ENCODE assay signal across 8 cellular contexts in the genomic region with DNA sequence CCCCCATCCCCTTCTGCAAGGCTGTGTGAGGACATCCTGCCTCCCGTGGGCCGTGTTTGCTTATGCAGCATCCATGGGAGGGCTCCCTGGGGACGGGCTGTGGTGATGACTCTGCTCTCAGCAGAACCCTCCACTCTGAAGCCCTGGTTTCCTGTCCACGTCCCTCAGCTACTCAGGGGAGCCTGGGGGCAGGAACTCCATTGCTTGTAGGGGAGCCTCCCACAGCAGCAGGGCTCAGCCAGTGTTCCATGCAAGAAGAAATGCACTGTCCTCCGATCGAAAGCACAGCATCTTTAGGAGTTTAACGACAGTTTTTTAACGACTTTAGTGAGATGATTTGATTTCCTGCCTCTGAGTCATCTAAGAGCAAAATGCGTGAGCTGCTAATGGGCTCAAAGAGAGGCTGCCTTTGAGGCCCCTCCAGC. TPM values are rescaled to one million over a fixed set of nuclear protein-coding genes. Genes with fewer than 3 reads are reported as not detected.
DNase-seq lines count a peak whose midpoint lies in the region; ATAC-seq and TF ChIP-seq lines count a peak whose summit lies in the region.
"Had no signal": no experiment of that assay in that cellular context is flagged by ENCODE, and none has a peak within 500 bp of the region (broad histone marks: within the 10 kb centered on the region; RNA-seq: fewer than 3 reads in every experiment).

No MANE protein-coding gene starts in this region.

- H3K36me3 ChIP-seq in SK-N-MC (ENCODE audit: insufficient read depth, low read length) (no peaks in the 10 kb centered on the region), ovary (no peaks in the 10 kb centered on the region)

- H3K36me3 Mint-ChIP-seq in memory B cell: peaks cover 19% of the 10 kb centered on the region
- no peaks in the 10 kb centered on the region for H3K36me3 Mint-ChIP-seq in Calu3 (ENCODE audit: insufficient read depth, unreplicated experiment)
- H3K36me3 Mint-ChIP-seq: mesothelial cell of epicardium had no signal

- TF ChIP-seq CTCF in Calu3 (IDR thresholded peaks at IDR 0.05; ENCODE audit: unreplicated experiment) (no peak), ovary (IDR thresholded peaks at IDR 0.05) (no peak)

- no TSS peak for BruUV-seq in Calu3 (replicated peaks; lab: Mats Ljungman, UMichigan)

- TF ChIP-seq POLR2A in ovary (IDR thresholded peaks at IDR 0.05): no peak

- H3K9me3 Mint-ChIP-seq in memory B cell: no peaks in the 10 kb centered on the region
- H3K9me3 Mint-ChIP-seq in Calu3 (ENCODE audit: low read depth, unreplicated experiment): no peaks in the 10 kb centered on the region
- H3K9me3 Mint-ChIP-seq: mesothelial cell of epicardium had no signal

- peaks cover 3% of the 10 kb centered on the region for H3K4me1 ChIP-seq in ovary (ENCODE audit: insufficient read depth)

- H3K27ac Mint-ChIP-seq in memory B cell (no peak overlapping the region), Calu3 (ENCODE audit: unreplicated experiment) (no peak overlapping the region)
- H3K27ac Mint-ChIP-seq: mesothelial cell of epicardium had no signal

- CTCF ChIA-PET in Calu3 (lab: Charles Lee): no interaction called here

- no peaks in the 10 kb centered on the region for H3K9me3 ChIP-seq in SK-N-MC (ENCODE audit: low read depth, low read length)
- no peaks in the 10 kb centered on the region for H3K9me3 ChIP-seq in ovary

- intact Hi-C loops in Calu3 (cut with micrococcal nuclease; ENCODE audit: unreplicated experiment): no loop called here
- intact Hi-C loops in ovary (cut with DNase I): no loop called here

- no peak for TF ChIP-seq EP300 in ovary (IDR thresholded peaks at IDR 0.05)

- H3K27ac ChIP-seq in SK-N-MC: no peak overlapping the region
- no peak overlapping the region for H3K27ac ChIP-seq in ovary

- no peak overlapping the region for H3K4me3 Mint-ChIP-seq in memory B cell
- H3K4me3 Mint-ChIP-seq in Calu3 (ENCODE audit: low read depth, unreplicated experiment): no peak overlapping the region
- H3K4me3 Mint-ChIP-seq: mesothelial cell of epicardium had no signal

- peaks cover 31% of the 10 kb centered on the region for H3K4me1 Mint-ChIP-seq in memory B cell
- no peaks in the 10 kb centered on the region for H3K4me1 Mint-ChIP-seq in Calu3 (ENCODE audit: low read depth, unreplicated experiment)

- no peak overlapping the region for H3K9ac ChIP-seq in SK-N-MC (ENCODE audit: insufficient read length)

- WGBS in ovary, 3 donors: 57 to 60% (median 59%) methylated on average over 9 of the region's 9 CpGs

- no peaks in the 10 kb centered on the region for H3K27me3 ChIP-seq in ovary

- H3K4me3 ChIP-seq in SK-N-MC (no peak overlapping the region), ovary (no peak overlapping the region)

- peak; percentile 59 for ATAC-seq in memory B cell (ENCODE audit: low read depth)

- DNase-seq in GM04503 (ENCODE audit: low read depth) (peak; percentile 36), GOT3 (lab: John Stamatoyannopoulos, UW) (peak; percentile 43), SK-N-MC (ENCODE audit: low read depth, low spot score) (peak; percentile 86), memory B cell (ENCODE audit: low spot score in 2 of 2) (no peak), C1 segment of cervical spinal cord (lab: John Stamatoyannopoulos, UW) (no peak), Calu3 (no peak), ovary (no peak)

- H3K27me3 Mint-ChIP-seq in memory B cell: no peaks in the 10 kb centered on the region
- H3K27me3 Mint-ChIP-seq in Calu3 (ENCODE audit: unreplicated experiment): peaks cover 47% of the 10 kb centered on the region

RNA-seq across cellular contexts. Expression of gene KCNAB2, which starts 8.3 kb away (rescaled TPM):
- total RNA-seq in Calu3 (2022): 3.6 and 4.7 TPM in 2 replicates
- total RNA-seq in ovary: 10 to 100 TPM in 2 of 7 donors, 1 to 10 TPM in 5; 2.9 to 18.3 (median 8.0) TPM
- 1 to 10 TPM; 5.4 to 6.3 TPM for polyA plus RNA-seq in ovary

RNA-seq across cellular contexts. Expression of gene NPHP4, which starts 45.1 kb away (rescaled TPM):
- total RNA-seq in Calu3 (2022) (11.1 and 11.5 TPM in 2 replicates), ovary (10 to 100 TPM in 6 of 7 donors, 1 to 10 TPM in 1; 7.9 to 20.8 (median 11.0) TPM)
- 1 to 10 TPM; 1.5 to 5.7 TPM for polyA plus RNA-seq in ovary

Comparison
In these comparisons a context has a peak if more than half of its experiments do, and no peak if none do; other contexts are left out.
1. DNase-seq: peak in GM04503 (single experiment), GOT3 (single experiment) and SK-N-MC (single experiment); none in memory B cell (0 of 2), C1 segment of cervical spinal cord (0 of 14), Calu3 (single experiment) and ovary (0 of 5).